ENCODE assay signal across 15 cellular contexts in genomic region chr22:25711491-25711890, GRCh38. TPM values are rescaled to one million over a fixed set of nuclear protein-coding genes. Genes with fewer than 3 reads are reported as not detected.
DNase-seq lines count a peak whose midpoint lies in the region; ATAC-seq and FAIRE-seq lines count a peak whose summit lies in the region.
"Had no signal": no experiment of that assay in that cellular context is flagged by ENCODE, and none has a peak within 500 bp of the region (broad histone marks: within the 10 kb centered on the region; RNA-seq: fewer than 3 reads in every experiment).

No MANE protein-coding gene starts in this region.

- H3K36me3 Mint-ChIP-seq in activated CD4-positive, alpha-beta T cell treated with anti-CD3 and anti-CD28 coated beads, Interleukin-2, amount 10 ng/mL, durations not matched to agents 24 days and 14 days (ENCODE audit: low read depth) = peaks cover 55% of the 10 kb centered on the region
- H3K36me3 Mint-ChIP-seq in activated naive CD8-positive, alpha-beta T cell treated with anti-CD3 and anti-CD28 coated beads, Interleukin-2, amount 10 ng/mL, durations not matched to agents 7 days and 5 days = peaks cover 61% of the 10 kb centered on the region
- peaks cover 9% of the 10 kb centered on the region for H3K36me3 Mint-ChIP-seq in activated naive CD8-positive, alpha-beta T cell treated with anti-CD3 and anti-CD28 coated beads, Interleukin-2, amount 50 U/mL, for 24 hours (ENCODE audit: low read depth)
- peaks cover 28% of the 10 kb centered on the region for H3K36me3 Mint-ChIP-seq in memory B cell

- no peak for ATAC-seq in activated naive CD8-positive, alpha-beta T cell treated with anti-CD3 and anti-CD28 coated beads, Interleukin-2, amount 10 ng/mL, durations not matched to agents 7 days and 5 days (ENCODE audit: low read depth)
- ATAC-seq in activated naive CD8-positive, alpha-beta T cell treated with anti-CD3 and anti-CD28 coated beads, Interleukin-2, amount 50 U/mL, for 24 hours = no peak
- ATAC-seq in memory B cell (ENCODE audit: low read depth) (no peak), HG02885 (IDR thresholded peaks at IDR 0.05; ENCODE audit: poor library complexity, unreplicated experiment) (no peak)

- peak; percentile 86 for FAIRE-seq in urothelium cell line (lab: Jason Lieb, UNC)
- FAIRE-seq: H1, HTR-8/SVneo had no signal

- H3K4me3 Mint-ChIP-seq in activated CD4-positive, alpha-beta T cell treated with anti-CD3 and anti-CD28 coated beads, Interleukin-2, amount 10 ng/mL, durations not matched to agents 24 days and 14 days = no peak overlapping the region
- H3K4me3 Mint-ChIP-seq in activated naive CD8-positive, alpha-beta T cell treated with anti-CD3 and anti-CD28 coated beads, Interleukin-2, amount 10 ng/mL, durations not matched to agents 7 days and 5 days = no peak overlapping the region
- H3K4me3 Mint-ChIP-seq in activated naive CD8-positive, alpha-beta T cell treated with anti-CD3 and anti-CD28 coated beads, Interleukin-2, amount 50 U/mL, for 24 hours = no peak overlapping the region
- H3K4me3 Mint-ChIP-seq in memory B cell = no peak overlapping the region
- H3K4me3 Mint-ChIP-seq: CD4-positive, CD25-positive, alpha-beta regulatory T cell had no signal

- no peak for DNase-seq in activated CD4-positive, alpha-beta T cell treated with anti-CD3 and anti-CD28 coated beads, Interleukin-2, amount 10 ng/mL, durations not matched to agents 24 days and 14 days
- no peak for DNase-seq in activated CD4-positive, alpha-beta T cell treated with anti-CD3 and anti-CD28 coated beads, Interleukin-2, amount 50 U/mL, for 4 hours
- no peak for DNase-seq in activated naive CD8-positive, alpha-beta T cell treated with anti-CD3 and anti-CD28 coated beads, Interleukin-2, amount 10 ng/mL, durations not matched to agents 7 days and 5 days
- no peak for DNase-seq in activated naive CD8-positive, alpha-beta T cell treated with anti-CD3 and anti-CD28 coated beads, Interleukin-2, amount 50 U/mL, for 24 hours
- DNase-seq in memory B cell (ENCODE audit: low spot score in 2 of 2) (no peak), urothelium cell line (ENCODE audit: low spot score) (no peak), NOMO-1 treated with dmso at 0.1 percent for 144 hours (lab: John Stamatoyannopoulos, UW; ENCODE audit: unreplicated experiment) (no peak)
- DNase-seq: ACHN; CD4-positive, CD25-positive, alpha-beta regulatory T cell; DMS53; GF-D8 had no signal

- H3K27me3 Mint-ChIP-seq in activated CD4-positive, alpha-beta T cell treated with anti-CD3 and anti-CD28 coated beads, Interleukin-2, amount 10 ng/mL, durations not matched to agents 24 days and 14 days = no peaks in the 10 kb centered on the region
- no peaks in the 10 kb centered on the region for H3K27me3 Mint-ChIP-seq in activated naive CD8-positive, alpha-beta T cell treated with anti-CD3 and anti-CD28 coated beads, Interleukin-2, amount 10 ng/mL, durations not matched to agents 7 days and 5 days
- H3K27me3 Mint-ChIP-seq in activated naive CD8-positive, alpha-beta T cell treated with anti-CD3 and anti-CD28 coated beads, Interleukin-2, amount 50 U/mL, for 24 hours = no peaks in the 10 kb centered on the region
- H3K27me3 Mint-ChIP-seq in memory B cell = no peaks in the 10 kb centered on the region
- H3K27me3 Mint-ChIP-seq: CD4-positive, CD25-positive, alpha-beta regulatory T cell had no signal

- peaks cover 7% of the 10 kb centered on the region for H3K9me3 Mint-ChIP-seq in activated CD4-positive, alpha-beta T cell treated with anti-CD3 and anti-CD28 coated beads, Interleukin-2, amount 10 ng/mL, durations not matched to agents 24 days and 14 days
- no peaks in the 10 kb centered on the region for H3K9me3 Mint-ChIP-seq in activated naive CD8-positive, alpha-beta T cell treated with anti-CD3 and anti-CD28 coated beads, Interleukin-2, amount 10 ng/mL, durations not matched to agents 7 days and 5 days
- H3K9me3 Mint-ChIP-seq in activated naive CD8-positive, alpha-beta T cell treated with anti-CD3 and anti-CD28 coated beads, Interleukin-2, amount 50 U/mL, for 24 hours = no peaks in the 10 kb centered on the region
- H3K9me3 Mint-ChIP-seq in memory B cell = no peaks in the 10 kb centered on the region
- H3K9me3 Mint-ChIP-seq: CD4-positive, CD25-positive, alpha-beta regulatory T cell had no signal

- peak overlapping the region; percentile 52 for H3K27ac Mint-ChIP-seq in activated CD4-positive, alpha-beta T cell treated with anti-CD3 and anti-CD28 coated beads, Interleukin-2, amount 10 ng/mL, durations not matched to agents 24 days and 14 days
- peak overlapping the region; percentile 58 for H3K27ac Mint-ChIP-seq in activated naive CD8-positive, alpha-beta T cell treated with anti-CD3 and anti-CD28 coated beads, Interleukin-2, amount 10 ng/mL, durations not matched to agents 7 days and 5 days
- no peak overlapping the region for H3K27ac Mint-ChIP-seq in activated naive CD8-positive, alpha-beta T cell treated with anti-CD3 and anti-CD28 coated beads, Interleukin-2, amount 50 U/mL, for 24 hours
- H3K27ac Mint-ChIP-seq in memory B cell = peak overlapping the region; percentile 33

- intact Hi-C loops in activated CD4-positive, alpha-beta T cell treated with anti-CD3 and anti-CD28 coated beads, Interleukin-2, amount 10 ng/mL, durations not matched to agents 24 days and 14 days (cut with micrococcal nuclease) = no loop called here

- POLR2A ChIA-PET in activated naive CD8-positive, alpha-beta T cell treated with anti-CD3 and anti-CD28 coated beads, Interleukin-2, amount 10 ng/mL, durations not matched to agents 7 days and 5 days (lab: Charles Lee) = interaction anchor here (0.6 kb wide), 1 partner anchor 8 kb away, joined by 5 read pairs; no protein-coding TSS in a partner anchor

- H3K4me1 Mint-ChIP-seq in activated CD4-positive, alpha-beta T cell treated with anti-CD3 and anti-CD28 coated beads, Interleukin-2, amount 10 ng/mL, durations not matched to agents 24 days and 14 days = peaks cover 39% of the 10 kb centered on the region
- peaks cover 23% of the 10 kb centered on the region for H3K4me1 Mint-ChIP-seq in activated naive CD8-positive, alpha-beta T cell treated with anti-CD3 and anti-CD28 coated beads, Interleukin-2, amount 10 ng/mL, durations not matched to agents 7 days and 5 days
- H3K4me1 Mint-ChIP-seq in activated naive CD8-positive, alpha-beta T cell treated with anti-CD3 and anti-CD28 coated beads, Interleukin-2, amount 50 U/mL, for 24 hours = peaks cover 5% of the 10 kb centered on the region
- H3K4me1 Mint-ChIP-seq in memory B cell = peaks cover 3% of the 10 kb centered on the region

RNA-seq across cellular contexts. Expression of gene MYO18B, which starts 30.5 kb away (rescaled TPM):
- total RNA-seq in activated CD4-positive, alpha-beta T cell treated with anti-CD3 and anti-CD28 coated beads, Interleukin-2, amount 10 ng/mL, durations not matched to agents 24 days and 14 days = 0.40 and 0.49 TPM in 2 replicates
- 1 to 10 TPM; 3.4 to 3.7 TPM for total RNA-seq in activated naive CD8-positive, alpha-beta T cell treated with anti-CD3 and anti-CD28 coated beads, Interleukin-2, amount 10 ng/mL, durations not matched to agents 7 days and 5 days
- total RNA-seq: A172 had no signal
